1 cellular context compared by ENCODE assay signal in genomic region chr2:66433945-66434678, GRCh38.
TF ChIP-seq lines count a peak whose summit lies in the region.

No MANE protein-coding gene starts in this region.

TF ChIP-seq in liver, 16 proteins besides CTCF, POLR2A, EP300 and RAD21 (continued from another document):
- TF ChIP-seq GABPA (IDR thresholded peaks at IDR 0.05 in 1 of 2, conservative IDR thresholded peaks at IDR 0.05 in 1 of 2) (no peak), TAF1 (conservative IDR thresholded peaks at IDR 0.05) (no peak), FOXA1 (IDR thresholded peaks at IDR 0.05) (no peak), NR2F2 (IDR thresholded peaks at IDR 0.05) (no peak), ATF3 (IDR thresholded peaks at IDR 0.05) (no peak), HNF4A (conservative IDR thresholded peaks at IDR 0.05) (no peak)
